2 cellular contexts compared by ENCODE assay signal in the genomic region with DNA sequence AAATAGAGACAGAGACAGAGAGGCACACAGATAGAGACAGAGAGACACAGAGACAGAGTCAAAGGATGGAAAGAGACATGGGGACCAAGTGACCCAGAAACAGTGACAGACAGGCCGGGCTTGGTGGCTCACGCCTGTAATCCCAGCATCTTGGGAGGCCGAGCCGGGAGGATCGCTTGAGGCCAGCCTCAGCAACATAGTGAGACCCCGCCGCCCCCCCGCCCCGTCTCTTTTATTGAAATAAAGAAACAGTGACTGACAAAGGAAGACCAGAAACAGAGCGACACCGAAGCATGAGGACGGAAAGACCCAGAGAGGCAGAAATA.
TF ChIP-seq lines count a peak whose summit lies in the region.

No MANE protein-coding gene starts in this region.

TF ChIP-seq in K562, 482 proteins besides CTCF, POLR2A, EP300 and RAD21 (continues in another document):
- TF ChIP-seq HDAC1 (IDR thresholded peaks at IDR 0.05) = no peak
- TF ChIP-seq, protein P1, sequence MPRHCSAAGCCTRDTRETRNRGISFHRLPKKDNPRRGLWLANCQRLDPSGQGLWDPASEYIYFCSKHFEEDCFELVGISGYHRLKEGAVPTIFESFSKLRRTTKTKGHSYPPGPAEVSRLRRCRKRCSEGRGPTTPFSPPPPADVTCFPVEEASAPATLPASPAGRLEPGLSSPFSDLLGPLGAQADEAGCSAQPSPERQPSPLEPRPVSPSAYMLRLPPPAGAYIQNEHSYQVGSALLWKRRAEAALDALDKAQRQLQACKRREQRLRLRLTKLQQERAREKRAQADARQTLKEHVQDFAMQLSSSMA (CRISPR knock-in tag; IDR thresholded peaks at IDR 0.05) = no peak
- TF ChIP-seq TSC22D4 (tag; IDR thresholded peaks at IDR 0.05) = no peak
- TF ChIP-seq, protein P2, sequence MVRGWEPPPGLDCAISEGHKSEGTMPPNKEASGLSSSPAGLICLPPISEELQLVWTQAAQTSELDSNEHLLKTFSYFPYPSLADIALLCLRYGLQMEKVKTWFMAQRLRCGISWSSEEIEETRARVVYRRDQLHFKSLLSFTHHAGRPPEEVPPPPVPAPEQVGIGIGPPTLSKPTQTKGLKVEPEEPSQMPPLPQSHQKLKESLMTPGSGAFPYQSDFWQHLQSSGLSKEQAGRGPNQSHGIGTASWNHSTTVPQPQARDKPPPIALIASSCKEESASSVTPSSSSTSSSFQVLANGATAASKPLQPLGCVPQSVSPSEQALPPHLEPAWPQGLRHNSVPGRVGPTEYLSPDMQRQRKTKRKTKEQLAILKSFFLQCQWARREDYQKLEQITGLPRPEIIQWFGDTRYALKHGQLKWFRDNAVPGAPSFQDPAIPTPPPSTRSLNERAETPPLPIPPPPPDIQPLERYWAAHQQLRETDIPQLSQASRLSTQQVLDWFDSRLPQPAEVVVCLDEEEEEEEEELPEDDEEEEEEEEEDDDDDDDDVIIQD (CRISPR knock-in tag; IDR thresholded peaks at IDR 0.05) = no peak
- TF ChIP-seq, protein P3, sequence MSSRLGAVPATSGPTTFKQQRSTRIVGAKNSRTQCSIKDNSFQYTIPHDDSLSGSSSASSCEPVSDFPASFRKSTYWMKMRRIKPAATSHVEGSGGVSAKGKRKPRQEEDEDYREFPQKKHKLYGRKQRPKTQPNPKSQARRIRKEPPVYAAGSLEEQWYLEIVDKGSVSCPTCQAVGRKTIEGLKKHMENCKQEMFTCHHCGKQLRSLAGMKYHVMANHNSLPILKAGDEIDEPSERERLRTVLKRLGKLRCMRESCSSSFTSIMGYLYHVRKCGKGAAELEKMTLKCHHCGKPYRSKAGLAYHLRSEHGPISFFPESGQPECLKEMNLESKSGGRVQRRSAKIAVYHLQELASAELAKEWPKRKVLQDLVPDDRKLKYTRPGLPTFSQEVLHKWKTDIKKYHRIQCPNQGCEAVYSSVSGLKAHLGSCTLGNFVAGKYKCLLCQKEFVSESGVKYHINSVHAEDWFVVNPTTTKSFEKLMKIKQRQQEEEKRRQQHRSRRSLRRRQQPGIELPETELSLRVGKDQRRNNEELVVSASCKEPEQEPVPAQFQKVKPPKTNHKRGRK (tag; IDR thresholded peaks at IDR 0.05) = peak; percentile 58; the same call in 1 of the 2 replicates
- TF ChIP-seq ZNF695 (CRISPR knock-in tag; IDR thresholded peaks at IDR 0.05) = no peak
- TF ChIP-seq, protein P4, sequence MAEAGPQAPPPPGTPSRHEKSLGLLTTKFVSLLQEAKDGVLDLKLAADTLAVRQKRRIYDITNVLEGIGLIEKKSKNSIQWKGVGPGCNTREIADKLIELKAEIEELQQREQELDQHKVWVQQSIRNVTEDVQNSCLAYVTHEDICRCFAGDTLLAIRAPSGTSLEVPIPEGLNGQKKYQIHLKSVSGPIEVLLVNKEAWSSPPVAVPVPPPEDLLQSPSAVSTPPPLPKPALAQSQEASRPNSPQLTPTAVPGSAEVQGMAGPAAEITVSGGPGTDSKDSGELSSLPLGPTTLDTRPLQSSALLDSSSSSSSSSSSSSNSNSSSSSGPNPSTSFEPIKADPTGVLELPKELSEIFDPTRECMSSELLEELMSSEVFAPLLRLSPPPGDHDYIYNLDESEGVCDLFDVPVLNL (CRISPR knock-in tag; IDR thresholded peaks at IDR 0.05; ENCODE audit: low read depth) = no peak
- TF ChIP-seq, protein P5, sequence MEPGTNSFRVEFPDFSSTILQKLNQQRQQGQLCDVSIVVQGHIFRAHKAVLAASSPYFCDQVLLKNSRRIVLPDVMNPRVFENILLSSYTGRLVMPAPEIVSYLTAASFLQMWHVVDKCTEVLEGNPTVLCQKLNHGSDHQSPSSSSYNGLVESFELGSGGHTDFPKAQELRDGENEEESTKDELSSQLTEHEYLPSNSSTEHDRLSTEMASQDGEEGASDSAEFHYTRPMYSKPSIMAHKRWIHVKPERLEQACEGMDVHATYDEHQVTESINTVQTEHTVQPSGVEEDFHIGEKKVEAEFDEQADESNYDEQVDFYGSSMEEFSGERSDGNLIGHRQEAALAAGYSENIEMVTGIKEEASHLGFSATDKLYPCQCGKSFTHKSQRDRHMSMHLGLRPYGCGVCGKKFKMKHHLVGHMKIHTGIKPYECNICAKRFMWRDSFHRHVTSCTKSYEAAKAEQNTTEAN (CRISPR knock-in tag; IDR thresholded peaks at IDR 0.05) = no peak
- no peak for TF ChIP-seq RFX7 (CRISPR knock-in tag; IDR thresholded peaks at IDR 0.05)
- no peak for TF ChIP-seq ZNF133 (CRISPR knock-in tag; IDR thresholded peaks at IDR 0.05)
- TF ChIP-seq U2AF2 (optimal IDR thresholded peaks at IDR 0.05; ENCODE audit: low read depth, low read length) = no peak
- no peak for TF ChIP-seq SMARCE1 (IDR thresholded peaks at IDR 0.05)
- no peak for TF ChIP-seq MEF2D (tag; conservative IDR thresholded peaks at IDR 0.05; ENCODE audit: low read depth)
- TF ChIP-seq MTA1 (IDR thresholded peaks at IDR 0.05; ENCODE audit: borderline replicate concordance) = no peak
- peak in 1 of 2 experiments; percentile 57; a peak in 2 of 4 replicates for TF ChIP-seq KDM1A (IDR thresholded peaks at IDR 0.05)
- peak; percentile 83; the same call in 1 of the 2 replicates for TF ChIP-seq ADNP (tag; IDR thresholded peaks at IDR 0.05)
- TF ChIP-seq TAF15 (IDR thresholded peaks at IDR 0.05; ENCODE audit: low read depth, low read length) = no peak
- no peak for TF ChIP-seq ZNF431 (CRISPR knock-in tag; IDR thresholded peaks at IDR 0.05)
- TF ChIP-seq, protein P6, sequence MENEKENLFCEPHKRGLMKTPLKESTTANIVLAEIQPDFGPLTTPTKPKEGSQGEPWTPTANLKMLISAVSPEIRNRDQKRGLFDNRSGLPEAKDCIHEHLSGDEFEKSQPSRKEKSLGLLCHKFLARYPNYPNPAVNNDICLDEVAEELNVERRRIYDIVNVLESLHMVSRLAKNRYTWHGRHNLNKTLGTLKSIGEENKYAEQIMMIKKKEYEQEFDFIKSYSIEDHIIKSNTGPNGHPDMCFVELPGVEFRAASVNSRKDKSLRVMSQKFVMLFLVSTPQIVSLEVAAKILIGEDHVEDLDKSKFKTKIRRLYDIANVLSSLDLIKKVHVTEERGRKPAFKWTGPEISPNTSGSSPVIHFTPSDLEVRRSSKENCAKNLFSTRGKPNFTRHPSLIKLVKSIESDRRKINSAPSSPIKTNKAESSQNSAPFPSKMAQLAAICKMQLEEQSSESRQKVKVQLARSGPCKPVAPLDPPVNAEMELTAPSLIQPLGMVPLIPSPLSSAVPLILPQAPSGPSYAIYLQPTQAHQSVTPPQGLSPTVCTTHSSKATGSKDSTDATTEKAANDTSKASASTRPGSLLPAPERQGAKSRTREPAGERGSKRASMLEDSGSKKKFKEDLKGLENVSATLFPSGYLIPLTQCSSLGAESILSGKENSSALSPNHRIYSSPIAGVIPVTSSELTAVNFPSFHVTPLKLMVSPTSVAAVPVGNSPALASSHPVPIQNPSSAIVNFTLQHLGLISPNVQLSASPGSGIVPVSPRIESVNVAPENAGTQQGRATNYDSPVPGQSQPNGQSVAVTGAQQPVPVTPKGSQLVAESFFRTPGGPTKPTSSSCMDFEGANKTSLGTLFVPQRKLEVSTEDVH (IDR thresholded peaks at IDR 0.05; ENCODE audit: low read depth, partially characterized antibody) = no peak
- no peak for TF ChIP-seq TAL1 (IDR thresholded peaks at IDR 0.05)

TF ChIP-seq in HepG2, 621 proteins besides CTCF, POLR2A, EP300 and RAD21 (continues in another document):
- no peak for TF ChIP-seq NONO (IDR thresholded peaks at IDR 0.05)
- TF ChIP-seq NONO (CRISPR knock-in tag; conservative IDR thresholded peaks at IDR 0.05) = no peak
- 0 out of 2 replicates have a peak, but pooled peaks have one; percentile 6 for TF ChIP-seq KDM5B (CRISPR knock-in tag; IDR thresholded peaks at IDR 0.05; ENCODE audit: borderline replicate concordance)
- TF ChIP-seq ZNF879 (CRISPR knock-in tag; IDR thresholded peaks at IDR 0.05) = 0 out of 2 replicates have a peak, but pooled peaks have one; percentile 34
- peak; percentile 59; the same call in 1 of the 2 replicates for TF ChIP-seq ZMYM3 (CRISPR knock-in tag; IDR thresholded peaks at IDR 0.05)
- no peak for TF ChIP-seq ZNF24 (IDR thresholded peaks at IDR 0.05)
- TF ChIP-seq HDAC1 (CRISPR knock-in tag; IDR thresholded peaks at IDR 0.05) = no peak
- TF ChIP-seq, protein P7, sequence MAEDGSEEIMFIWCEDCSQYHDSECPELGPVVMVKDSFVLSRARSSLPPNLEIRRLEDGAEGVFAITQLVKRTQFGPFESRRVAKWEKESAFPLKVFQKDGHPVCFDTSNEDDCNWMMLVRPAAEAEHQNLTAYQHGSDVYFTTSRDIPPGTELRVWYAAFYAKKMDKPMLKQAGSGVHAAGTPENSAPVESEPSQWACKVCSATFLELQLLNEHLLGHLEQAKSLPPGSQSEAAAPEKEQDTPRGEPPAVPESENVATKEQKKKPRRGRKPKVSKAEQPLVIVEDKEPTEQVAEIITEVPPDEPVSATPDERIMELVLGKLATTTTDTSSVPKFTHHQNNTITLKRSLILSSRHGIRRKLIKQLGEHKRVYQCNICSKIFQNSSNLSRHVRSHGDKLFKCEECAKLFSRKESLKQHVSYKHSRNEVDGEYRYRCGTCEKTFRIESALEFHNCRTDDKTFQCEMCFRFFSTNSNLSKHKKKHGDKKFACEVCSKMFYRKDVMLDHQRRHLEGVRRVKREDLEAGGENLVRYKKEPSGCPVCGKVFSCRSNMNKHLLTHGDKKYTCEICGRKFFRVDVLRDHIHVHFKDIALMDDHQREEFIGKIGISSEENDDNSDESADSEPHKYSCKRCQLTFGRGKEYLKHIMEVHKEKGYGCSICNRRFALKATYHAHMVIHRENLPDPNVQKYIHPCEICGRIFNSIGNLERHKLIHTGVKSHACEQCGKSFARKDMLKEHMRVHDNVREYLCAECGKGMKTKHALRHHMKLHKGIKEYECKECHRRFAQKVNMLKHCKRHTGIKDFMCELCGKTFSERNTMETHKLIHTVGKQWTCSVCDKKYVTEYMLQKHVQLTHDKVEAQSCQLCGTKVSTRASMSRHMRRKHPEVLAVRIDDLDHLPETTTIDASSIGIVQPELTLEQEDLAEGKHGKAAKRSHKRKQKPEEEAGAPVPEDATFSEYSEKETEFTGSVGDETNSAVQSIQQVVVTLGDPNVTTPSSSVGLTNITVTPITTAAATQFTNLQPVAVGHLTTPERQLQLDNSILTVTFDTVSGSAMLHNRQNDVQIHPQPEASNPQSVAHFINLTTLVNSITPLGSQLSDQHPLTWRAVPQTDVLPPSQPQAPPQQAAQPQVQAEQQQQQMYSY (CRISPR knock-in tag; IDR thresholded peaks at IDR 0.05) = no peak
- no peak for TF ChIP-seq ZNF562 (CRISPR knock-in tag; IDR thresholded peaks at IDR 0.05; ENCODE audit: borderline replicate concordance)
- no peak for TF ChIP-seq ZNF34 (CRISPR knock-in tag; IDR thresholded peaks at IDR 0.05; ENCODE audit: borderline replicate concordance)
- no peak; the same call in 1 of the 2 replicates for TF ChIP-seq TBX2 (CRISPR knock-in tag; IDR thresholded peaks at IDR 0.05; ENCODE audit: borderline replicate concordance)
- no peak for TF ChIP-seq ZNF331 (CRISPR knock-in tag; IDR thresholded peaks at IDR 0.05)
- TF ChIP-seq RORA (CRISPR knock-in tag; IDR thresholded peaks at IDR 0.05) = no peak
- TF ChIP-seq, protein P8, sequence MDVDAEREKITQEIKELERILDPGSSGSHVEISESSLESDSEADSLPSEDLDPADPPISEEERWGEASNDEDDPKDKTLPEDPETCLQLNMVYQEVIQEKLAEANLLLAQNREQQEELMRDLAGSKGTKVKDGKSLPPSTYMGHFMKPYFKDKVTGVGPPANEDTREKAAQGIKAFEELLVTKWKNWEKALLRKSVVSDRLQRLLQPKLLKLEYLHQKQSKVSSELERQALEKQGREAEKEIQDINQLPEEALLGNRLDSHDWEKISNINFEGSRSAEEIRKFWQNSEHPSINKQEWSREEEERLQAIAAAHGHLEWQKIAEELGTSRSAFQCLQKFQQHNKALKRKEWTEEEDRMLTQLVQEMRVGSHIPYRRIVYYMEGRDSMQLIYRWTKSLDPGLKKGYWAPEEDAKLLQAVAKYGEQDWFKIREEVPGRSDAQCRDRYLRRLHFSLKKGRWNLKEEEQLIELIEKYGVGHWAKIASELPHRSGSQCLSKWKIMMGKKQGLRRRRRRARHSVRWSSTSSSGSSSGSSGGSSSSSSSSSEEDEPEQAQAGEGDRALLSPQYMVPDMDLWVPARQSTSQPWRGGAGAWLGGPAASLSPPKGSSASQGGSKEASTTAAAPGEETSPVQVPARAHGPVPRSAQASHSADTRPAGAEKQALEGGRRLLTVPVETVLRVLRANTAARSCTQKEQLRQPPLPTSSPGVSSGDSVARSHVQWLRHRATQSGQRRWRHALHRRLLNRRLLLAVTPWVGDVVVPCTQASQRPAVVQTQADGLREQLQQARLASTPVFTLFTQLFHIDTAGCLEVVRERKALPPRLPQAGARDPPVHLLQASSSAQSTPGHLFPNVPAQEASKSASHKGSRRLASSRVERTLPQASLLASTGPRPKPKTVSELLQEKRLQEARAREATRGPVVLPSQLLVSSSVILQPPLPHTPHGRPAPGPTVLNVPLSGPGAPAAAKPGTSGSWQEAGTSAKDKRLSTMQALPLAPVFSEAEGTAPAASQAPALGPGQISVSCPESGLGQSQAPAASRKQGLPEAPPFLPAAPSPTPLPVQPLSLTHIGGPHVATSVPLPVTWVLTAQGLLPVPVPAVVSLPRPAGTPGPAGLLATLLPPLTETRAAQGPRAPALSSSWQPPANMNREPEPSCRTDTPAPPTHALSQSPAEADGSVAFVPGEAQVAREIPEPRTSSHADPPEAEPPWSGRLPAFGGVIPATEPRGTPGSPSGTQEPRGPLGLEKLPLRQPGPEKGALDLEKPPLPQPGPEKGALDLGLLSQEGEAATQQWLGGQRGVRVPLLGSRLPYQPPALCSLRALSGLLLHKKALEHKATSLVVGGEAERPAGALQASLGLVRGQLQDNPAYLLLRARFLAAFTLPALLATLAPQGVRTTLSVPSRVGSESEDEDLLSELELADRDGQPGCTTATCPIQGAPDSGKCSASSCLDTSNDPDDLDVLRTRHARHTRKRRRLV (CRISPR knock-in tag; IDR thresholded peaks at IDR 0.05) = 0 out of 2 replicates have a peak, but pooled peaks have one; percentile 42
- 0 out of 2 replicates have a peak, but pooled peaks have one; percentile 0 for TF ChIP-seq ATF7 (IDR thresholded peaks at IDR 0.05)
- TF ChIP-seq ATF7 (CRISPR knock-in tag; IDR thresholded peaks at IDR 0.05) = no peak
- TF ChIP-seq ZBTB7A (CRISPR knock-in tag; IDR thresholded peaks at IDR 0.05) = no peak
- TF ChIP-seq, protein P9, sequence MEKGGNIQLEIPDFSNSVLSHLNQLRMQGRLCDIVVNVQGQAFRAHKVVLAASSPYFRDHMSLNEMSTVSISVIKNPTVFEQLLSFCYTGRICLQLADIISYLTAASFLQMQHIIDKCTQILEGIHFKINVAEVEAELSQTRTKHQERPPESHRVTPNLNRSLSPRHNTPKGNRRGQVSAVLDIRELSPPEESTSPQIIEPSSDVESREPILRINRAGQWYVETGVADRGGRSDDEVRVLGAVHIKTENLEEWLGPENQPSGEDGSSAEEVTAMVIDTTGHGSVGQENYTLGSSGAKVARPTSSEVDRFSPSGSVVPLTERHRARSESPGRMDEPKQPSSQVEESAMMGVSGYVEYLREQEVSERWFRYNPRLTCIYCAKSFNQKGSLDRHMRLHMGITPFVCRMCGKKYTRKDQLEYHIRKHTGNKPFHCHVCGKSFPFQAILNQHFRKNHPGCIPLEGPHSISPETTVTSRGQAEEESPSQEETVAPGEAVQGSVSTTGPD (CRISPR knock-in tag; IDR thresholded peaks at IDR 0.05) = 0 out of 2 replicates have a peak, but pooled peaks have one; percentile 11
- no peak for TF ChIP-seq ZEB1 (IDR thresholded peaks at IDR 0.05; ENCODE audit: insufficient replicate concordance, low read depth)
- 0 out of 2 replicates have a peak, but pooled peaks have one; percentile 47 for TF ChIP-seq PHF20 (CRISPR knock-in tag; IDR thresholded peaks at IDR 0.05)
- TF ChIP-seq, protein P10, sequence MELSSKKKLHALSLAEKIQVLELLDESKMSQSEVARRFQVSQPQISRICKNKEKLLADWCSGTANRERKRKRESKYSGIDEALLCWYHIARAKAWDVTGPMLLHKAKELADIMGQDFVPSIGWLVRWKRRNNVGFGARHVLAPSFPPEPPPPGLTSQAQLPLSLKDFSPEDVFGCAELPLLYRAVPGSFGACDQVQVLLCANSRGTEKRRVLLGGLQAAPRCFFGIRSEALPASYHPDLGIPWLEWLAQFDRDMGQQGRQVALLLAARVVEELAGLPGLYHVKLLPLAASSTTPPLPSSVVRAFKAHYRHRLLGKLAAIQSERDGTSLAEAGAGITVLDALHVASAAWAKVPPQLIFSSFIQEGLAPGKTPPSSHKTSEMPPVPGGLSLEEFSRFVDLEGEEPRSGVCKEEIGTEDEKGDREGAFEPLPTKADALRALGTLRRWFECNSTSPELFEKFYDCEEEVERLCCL (CRISPR knock-in tag; IDR thresholded peaks at IDR 0.05; ENCODE audit: borderline replicate concordance) = no peak
- TF ChIP-seq ZNF672 (CRISPR knock-in tag; IDR thresholded peaks at IDR 0.05) = peak; percentile 18; the same call in 1 of the 2 replicates
